In the genomic region with DNA sequence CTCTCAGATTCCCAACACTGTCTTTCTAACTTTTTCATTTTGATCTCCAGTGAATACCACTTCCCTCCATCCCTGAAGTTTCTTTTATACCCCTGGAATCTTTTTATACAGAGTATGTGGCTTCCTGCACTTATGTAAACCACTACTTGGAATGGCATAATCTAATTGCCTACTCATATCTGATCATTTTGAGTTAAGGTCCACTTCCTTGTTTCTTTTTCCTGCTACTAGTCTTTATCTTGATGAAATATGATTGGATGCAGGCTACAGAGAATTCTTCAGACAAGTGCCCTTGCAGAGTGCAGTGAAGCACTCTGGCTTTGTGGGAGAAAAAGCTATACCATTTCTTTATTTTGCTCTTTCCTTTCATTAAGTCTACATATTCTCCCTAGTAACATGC, we compare ENCODE assay signal across 1 cellular context.
TF ChIP-seq lines count a peak whose summit lies in the region.

No MANE protein-coding gene starts in this region.

TF ChIP-seq in GM23338, 12 proteins besides CTCF, POLR2A, EP300 and RAD21 (continued from another document):
- TF ChIP-seq, protein P1, sequence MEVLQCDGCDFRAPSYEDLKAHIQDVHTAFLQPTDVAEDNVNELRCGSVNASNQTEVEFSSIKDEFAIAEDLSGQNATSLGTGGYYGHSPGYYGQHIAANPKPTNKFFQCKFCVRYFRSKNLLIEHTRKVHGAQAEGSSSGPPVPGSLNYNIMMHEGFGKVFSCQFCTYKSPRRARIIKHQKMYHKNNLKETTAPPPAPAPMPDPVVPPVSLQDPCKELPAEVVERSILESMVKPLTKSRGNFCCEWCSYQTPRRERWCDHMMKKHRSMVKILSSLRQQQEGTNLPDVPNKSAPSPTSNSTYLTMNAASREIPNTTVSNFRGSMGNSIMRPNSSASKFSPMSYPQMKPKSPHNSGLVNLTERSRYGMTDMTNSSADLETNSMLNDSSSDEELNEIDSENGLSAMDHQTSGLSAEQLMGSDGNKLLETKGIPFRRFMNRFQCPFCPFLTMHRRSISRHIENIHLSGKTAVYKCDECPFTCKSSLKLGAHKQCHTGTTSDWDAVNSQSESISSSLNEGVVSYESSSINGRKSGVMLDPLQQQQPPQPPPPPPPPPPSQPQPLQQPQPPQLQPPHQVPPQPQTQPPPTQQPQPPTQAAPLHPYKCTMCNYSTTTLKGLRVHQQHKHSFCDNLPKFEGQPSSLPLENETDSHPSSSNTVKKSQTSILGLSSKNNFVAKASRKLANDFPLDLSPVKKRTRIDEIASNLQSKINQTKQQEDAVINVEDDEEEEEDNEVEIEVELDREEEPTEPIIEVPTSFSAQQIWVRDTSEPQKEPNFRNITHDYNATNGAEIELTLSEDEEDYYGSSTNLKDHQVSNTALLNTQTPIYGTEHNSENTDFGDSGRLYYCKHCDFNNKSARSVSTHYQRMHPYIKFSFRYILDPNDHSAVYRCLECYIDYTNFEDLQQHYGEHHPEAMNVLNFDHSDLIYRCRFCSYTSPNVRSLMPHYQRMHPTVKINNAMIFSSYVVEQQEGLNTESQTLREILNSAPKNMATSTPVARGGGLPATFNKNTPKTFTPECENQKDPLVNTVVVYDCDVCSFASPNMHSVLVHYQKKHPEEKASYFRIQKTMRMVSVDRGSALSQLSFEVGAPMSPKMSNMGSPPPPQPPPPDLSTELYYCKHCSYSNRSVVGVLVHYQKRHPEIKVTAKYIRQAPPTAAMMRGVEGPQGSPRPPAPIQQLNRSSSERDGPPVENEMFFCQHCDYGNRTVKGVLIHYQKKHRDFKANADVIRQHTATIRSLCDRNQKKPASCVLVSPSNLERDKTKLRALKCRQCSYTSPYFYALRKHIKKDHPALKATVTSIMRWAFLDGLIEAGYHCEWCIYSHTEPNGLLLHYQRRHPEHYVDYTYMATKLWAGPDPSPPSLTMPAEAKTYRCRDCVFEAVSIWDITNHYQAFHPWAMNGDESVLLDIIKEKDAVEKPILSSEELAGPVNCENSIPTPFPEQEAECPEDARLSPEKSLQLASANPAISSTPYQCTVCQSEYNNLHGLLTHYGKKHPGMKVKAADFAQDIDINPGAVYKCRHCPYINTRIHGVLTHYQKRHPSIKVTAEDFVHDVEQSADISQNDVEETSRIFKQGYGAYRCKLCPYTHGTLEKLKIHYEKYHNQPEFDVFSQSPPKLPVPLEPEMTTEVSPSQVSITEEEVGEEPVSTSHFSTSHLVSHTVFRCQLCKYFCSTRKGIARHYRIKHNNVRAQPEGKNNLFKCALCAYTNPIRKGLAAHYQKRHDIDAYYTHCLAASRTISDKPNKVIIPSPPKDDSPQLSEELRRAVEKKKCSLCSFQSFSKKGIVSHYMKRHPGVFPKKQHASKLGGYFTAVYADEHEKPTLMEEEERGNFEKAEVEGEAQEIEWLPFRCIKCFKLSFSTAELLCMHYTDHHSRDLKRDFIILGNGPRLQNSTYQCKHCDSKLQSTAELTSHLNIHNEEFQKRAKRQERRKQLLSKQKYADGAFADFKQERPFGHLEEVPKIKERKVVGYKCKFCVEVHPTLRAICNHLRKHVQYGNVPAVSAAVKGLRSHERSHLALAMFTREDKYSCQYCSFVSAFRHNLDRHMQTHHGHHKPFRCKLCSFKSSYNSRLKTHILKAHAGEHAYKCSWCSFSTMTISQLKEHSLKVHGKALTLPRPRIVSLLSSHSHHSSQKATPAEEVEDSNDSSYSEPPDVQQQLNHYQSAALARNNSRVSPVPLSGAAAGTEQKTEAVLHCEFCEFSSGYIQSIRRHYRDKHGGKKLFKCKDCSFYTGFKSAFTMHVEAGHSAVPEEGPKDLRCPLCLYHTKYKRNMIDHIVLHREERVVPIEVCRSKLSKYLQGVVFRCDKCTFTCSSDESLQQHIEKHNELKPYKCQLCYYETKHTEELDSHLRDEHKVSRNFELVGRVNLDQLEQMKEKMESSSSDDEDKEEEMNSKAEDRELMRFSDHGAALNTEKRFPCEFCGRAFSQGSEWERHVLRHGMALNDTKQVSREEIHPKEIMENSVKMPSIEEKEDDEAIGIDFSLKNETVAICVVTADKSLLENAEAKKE (CRISPR knock-in tag; IDR thresholded peaks at IDR 0.05), result no peak
- TF ChIP-seq CREB1 (CRISPR knock-in tag; IDR thresholded peaks at IDR 0.05; ENCODE audit: low read depth), result no peak
